Comparison of ENCODE assay signal across 1 cellular context in genomic region chr19:3608079-3608641, GRCh38.
A peak's percentile ranks its signal among the peaks of the same experiment; 100 is the strongest.
TF ChIP-seq lines count a peak whose summit lies in the region.

No MANE protein-coding gene starts in this region.

TF ChIP-seq in K562, 482 proteins besides CTCF, POLR2A, EP300 and RAD21 (continued from another document and continues in another):
- peak; percentile 63; the same call in 1 of the 2 replicates for TF ChIP-seq ZBTB40 (IDR thresholded peaks at IDR 0.05)
- no peak for TF ChIP-seq ZBTB40 (CRISPR knock-in tag; IDR thresholded peaks at IDR 0.05)
- TF ChIP-seq SMAD4 (CRISPR knock-in tag; conservative IDR thresholded peaks at IDR 0.05): peak; percentile 63
- peak; percentile 13 for TF ChIP-seq TBP (optimal IDR thresholded peaks at IDR 0.05; ENCODE audit: low read depth, low read length)
- TF ChIP-seq, protein P1, sequence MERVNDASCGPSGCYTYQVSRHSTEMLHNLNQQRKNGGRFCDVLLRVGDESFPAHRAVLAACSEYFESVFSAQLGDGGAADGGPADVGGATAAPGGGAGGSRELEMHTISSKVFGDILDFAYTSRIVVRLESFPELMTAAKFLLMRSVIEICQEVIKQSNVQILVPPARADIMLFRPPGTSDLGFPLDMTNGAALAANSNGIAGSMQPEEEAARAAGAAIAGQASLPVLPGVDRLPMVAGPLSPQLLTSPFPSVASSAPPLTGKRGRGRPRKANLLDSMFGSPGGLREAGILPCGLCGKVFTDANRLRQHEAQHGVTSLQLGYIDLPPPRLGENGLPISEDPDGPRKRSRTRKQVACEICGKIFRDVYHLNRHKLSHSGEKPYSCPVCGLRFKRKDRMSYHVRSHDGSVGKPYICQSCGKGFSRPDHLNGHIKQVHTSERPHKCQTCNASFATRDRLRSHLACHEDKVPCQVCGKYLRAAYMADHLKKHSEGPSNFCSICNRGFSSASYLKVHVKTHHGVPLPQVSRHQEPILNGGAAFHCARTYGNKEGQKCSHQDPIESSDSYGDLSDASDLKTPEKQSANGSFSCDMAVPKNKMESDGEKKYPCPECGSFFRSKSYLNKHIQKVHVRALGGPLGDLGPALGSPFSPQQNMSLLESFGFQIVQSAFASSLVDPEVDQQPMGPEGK (CRISPR knock-in tag; IDR thresholded peaks at IDR 0.05; ENCODE audit: borderline replicate concordance): no peak
- 0 out of 2 replicates have a peak, but pooled peaks have one; percentile 39 for TF ChIP-seq JUND (IDR thresholded peaks at IDR 0.05; ENCODE audit: borderline replicate concordance, low read depth, low read length)
- TF ChIP-seq JUND (tag; IDR thresholded peaks at IDR 0.05; ENCODE audit: borderline replicate concordance, low read depth, low read length): no peak; the same call in 2 of the 3 replicates
- TF ChIP-seq THRAP3 (IDR thresholded peaks at IDR 0.05; ENCODE audit: borderline replicate concordance): no peak
- TF ChIP-seq SPI1 (IDR thresholded peaks at IDR 0.05; ENCODE audit: borderline replicate concordance, low read depth, low read length): peak; percentile 93
- TF ChIP-seq RBM39 (optimal IDR thresholded peaks at IDR 0.05; ENCODE audit: low read depth, low read length): peak; percentile 45
- no peak for TF ChIP-seq TRIM25 (IDR thresholded peaks at IDR 0.05; ENCODE audit: borderline replicate concordance)
- TF ChIP-seq TOE1 (IDR thresholded peaks at IDR 0.05; ENCODE audit: borderline replicate concordance): 0 out of 2 replicates have a peak, but pooled peaks have one; percentile 42
- TF ChIP-seq TOE1 (CRISPR knock-in tag; IDR thresholded peaks at IDR 0.05; ENCODE audit: borderline replicate concordance, low read depth): no peak
- TF ChIP-seq KDM2B (CRISPR knock-in tag; IDR thresholded peaks at IDR 0.05): no peak
- TF ChIP-seq SRF (CRISPR knock-in tag; IDR thresholded peaks at IDR 0.05): peak in 1 of 2 experiments; percentile 16; a peak in 1 of 4 replicates
- no peak for TF ChIP-seq SNIP1 (IDR thresholded peaks at IDR 0.05; ENCODE audit: low read depth)
- TF ChIP-seq ELK1 (CRISPR knock-in tag; IDR thresholded peaks at IDR 0.05): no peak
- 0 out of 2 replicates have a peak, but pooled peaks have one; percentile 19 for TF ChIP-seq ZNF311 (CRISPR knock-in tag; IDR thresholded peaks at IDR 0.05)
- TF ChIP-seq ZFP91 (CRISPR knock-in tag; IDR thresholded peaks at IDR 0.05): no peak
- TF ChIP-seq ZBTB26 (CRISPR knock-in tag; IDR thresholded peaks at IDR 0.05): peak; percentile 63; the same call in 1 of the 2 replicates
- no peak for TF ChIP-seq ARID4B (CRISPR knock-in tag; IDR thresholded peaks at IDR 0.05)
- TF ChIP-seq PBX2 (CRISPR knock-in tag; IDR thresholded peaks at IDR 0.05; ENCODE audit: low read depth): no peak
- no peak for TF ChIP-seq PBX2 (tag; conservative IDR thresholded peaks at IDR 0.05; ENCODE audit: low read depth)
- no peak for TF ChIP-seq SP2 (IDR thresholded peaks at IDR 0.05; ENCODE audit: extremely low read depth, low read depth, low read length, poor library complexity, severe bottlenecking)
